17 cellular contexts compared by ENCODE assay signal in the genomic region with DNA sequence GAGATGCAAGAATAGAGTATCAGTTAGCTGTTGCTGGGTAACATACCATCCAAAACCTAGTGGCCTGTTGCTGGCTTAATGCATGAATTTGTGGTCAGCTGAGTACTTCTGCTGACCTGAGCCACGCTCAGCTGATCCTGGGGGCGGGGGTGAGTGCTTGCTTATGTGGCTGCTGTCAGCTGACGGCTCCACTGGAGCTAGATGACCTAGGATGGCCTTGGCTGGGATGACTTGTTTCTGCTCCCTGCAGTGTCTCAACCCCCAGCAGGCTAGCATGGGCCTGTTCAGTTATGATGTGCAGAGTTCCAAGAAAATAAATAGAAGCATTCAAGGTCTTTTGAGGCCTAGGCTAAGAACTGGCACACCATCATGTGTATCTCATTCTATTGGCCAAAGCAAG.
DNase-seq lines count a peak whose midpoint lies in the region; ATAC-seq and TF ChIP-seq lines count a peak whose summit lies in the region.
"Had no signal": no experiment of that assay in that cellular context is flagged by ENCODE, and none has a peak within 500 bp of the region (broad histone marks: within the 10 kb centered on the region; RNA-seq: fewer than 3 reads in every experiment).

No MANE protein-coding gene starts in this region.

- peaks cover 17 to 31% of the 10 kb centered on the region in 2 donors for H3K36me3 Mint-ChIP-seq in stimulated activated naive B cell treated with anti-CD40 and anti-IgM and Interleukin-4, amounts not matched to agents 10 μg/mL and 1 μg/mL and 100 μg/mL, for 72 hours

- TF ChIP-seq CTCF in AG09319 (IDR thresholded peaks at IDR 0.05; ENCODE audit: low read depth, low read length) (no peak), vagina (IDR thresholded peaks at IDR 0.05) (no peak)

- DNase-seq in AG09319 (ENCODE audit: extremely low read depth, low read depth) (peak; percentile 25), amniotic epithelial cell (ENCODE audit: low read depth) (peak; percentile 82), Right ventricle myocardium superior (peak; percentile 85), renal cortical epithelial cell (ENCODE audit: low read depth) (peak; percentile 9), mesenteric fat pad (ENCODE audit: low spot score) (no peak), vagina (ENCODE audit: extremely low spot score in 2 of 2) (no peak), GDM1 (lab: John Stamatoyannopoulos, UW) (no peak)
- DNase-seq in stimulated activated naive B cell treated with anti-CD40 and anti-IgM and Interleukin-4, amounts not matched to agents 10 μg/mL and 1 μg/mL and 100 μg/mL, for 72 hours: no peak
- DNase-seq: activated T-cell treated with anti-CD3 and anti-CD28 coated beads, Interleukin-2, amount 50 U/mL, for 48 hours; amygdala; mesendoderm; NCI-H1417; NCI-H2227 treated with DMSO at 0.1 percent for 48 hours; stimulated activated naive CD8-positive, alpha-beta T cell treated with anti-CD3 and anti-CD28 coated beads, Interleukin-15, Interleukin-2, amounts not matched to agents 100 U/mL and 50 U/mL, for 24 hours had no signal

- no peaks in the 10 kb centered on the region for H3K9me3 ChIP-seq in vagina

- H3K27me3 ChIP-seq in vagina: no peaks in the 10 kb centered on the region

- peaks cover 9 to 10% of the 10 kb centered on the region in 2 donors for H3K9me3 Mint-ChIP-seq in stimulated activated naive B cell treated with anti-CD40 and anti-IgM and Interleukin-4, amounts not matched to agents 10 μg/mL and 1 μg/mL and 100 μg/mL, for 72 hours
- H3K9me3 Mint-ChIP-seq: dendritic cell treated with granulocyte-macrophage colony-stimulating factor and Interleukin-4, amounts not matched to agents 40 ng/mL and 50 ng/mL, for 4 days had no signal

- no peak overlapping the region for H3K4me3 Mint-ChIP-seq in stimulated activated naive B cell treated with anti-CD40 and anti-IgM and Interleukin-4, amounts not matched to agents 10 μg/mL and 1 μg/mL and 100 μg/mL, for 72 hours
- H3K4me3 Mint-ChIP-seq: dendritic cell treated with granulocyte-macrophage colony-stimulating factor and Interleukin-4, amounts not matched to agents 40 ng/mL and 50 ng/mL, for 4 days had no signal

- no peak for TF ChIP-seq POLR2A in vagina (IDR thresholded peaks at IDR 0.05)

- intact Hi-C loops in Right ventricle myocardium superior (cut with DNase I): no loop called here
- intact Hi-C loops in vagina (cut with DNase I): no loop called here

- no peaks in the 10 kb centered on the region for H3K27me3 Mint-ChIP-seq in stimulated activated naive B cell treated with anti-CD40 and anti-IgM and Interleukin-4, amounts not matched to agents 10 μg/mL and 1 μg/mL and 100 μg/mL, for 72 hours
- H3K27me3 Mint-ChIP-seq: dendritic cell treated with granulocyte-macrophage colony-stimulating factor and Interleukin-4, amounts not matched to agents 40 ng/mL and 50 ng/mL, for 4 days had no signal

- no peak overlapping the region for H3K4me3 ChIP-seq in vagina
- H3K4me3 ChIP-seq: smooth muscle cell had no signal

- H3K27ac Mint-ChIP-seq in stimulated activated naive B cell treated with anti-CD40 and anti-IgM and Interleukin-4, amounts not matched to agents 10 μg/mL and 1 μg/mL and 100 μg/mL, for 72 hours: no peak overlapping the region
- H3K27ac Mint-ChIP-seq: dendritic cell treated with granulocyte-macrophage colony-stimulating factor and Interleukin-4, amounts not matched to agents 40 ng/mL and 50 ng/mL, for 4 days had no signal

- peak; percentile 92 for ATAC-seq in Right ventricle myocardium superior (ENCODE audit: poor library complexity)
- no peak for ATAC-seq in stimulated activated naive B cell treated with anti-CD40 and anti-IgM and Interleukin-4, amounts not matched to agents 10 μg/mL and 1 μg/mL and 100 μg/mL, for 72 hours (replicated peaks)
- ATAC-seq: stimulated activated naive CD8-positive, alpha-beta T cell treated with anti-CD3 and anti-CD28 coated beads, Interleukin-15, Interleukin-2, amounts not matched to agents 100 U/mL and 50 U/mL, for 24 hours had no signal

- H3K4me1 Mint-ChIP-seq in stimulated activated naive B cell treated with anti-CD40 and anti-IgM and Interleukin-4, amounts not matched to agents 10 μg/mL and 1 μg/mL and 100 μg/mL, for 72 hours: no peaks in the 10 kb centered on the region

- no peaks in the 10 kb centered on the region for H3K36me3 ChIP-seq in vagina

- peaks cover 12% of the 10 kb centered on the region for H3K4me1 ChIP-seq in vagina

- H3K27ac ChIP-seq in vagina: no peak overlapping the region
- H3K27ac ChIP-seq: KMS-11 had no signal

Comparison
In these comparisons a context has a peak if more than half of its experiments do, and no peak if none do; other contexts are left out.
1. DNase-seq: peak in AG09319 (single experiment), amniotic epithelial cell (single experiment), Right ventricle myocardium superior (single experiment) and renal cortical epithelial cell (single experiment); none in mesenteric fat pad (single experiment), vagina (0 of 2), GDM1 (single experiment) and stimulated activated naive B cell treated with anti-CD40 and anti-IgM and Interleukin-4, amounts not matched to agents 10 μg/mL and 1 μg/mL and 100 μg/mL, for 72 hours (single experiment).